Comparison of ENCODE assay signal across 1 cellular context in genomic region chr6:28747631-28748157, GRCh38.
TF ChIP-seq lines count a peak whose summit lies in the region.

No MANE protein-coding gene starts in this region.

TF ChIP-seq in HepG2, 621 proteins besides CTCF, POLR2A, EP300 and RAD21 (continued from another document and continues in another):
- peak; percentile 68; the same call in 1 of the 2 replicates for TF ChIP-seq ZGPAT (CRISPR knock-in tag; IDR thresholded peaks at IDR 0.05)
- peak; percentile 51; the same call in 1 of the 2 replicates for TF ChIP-seq ZNF264 (CRISPR knock-in tag; IDR thresholded peaks at IDR 0.05)
- peak; percentile 29; the same call in 1 of the 2 replicates for TF ChIP-seq THAP11 (CRISPR knock-in tag; IDR thresholded peaks at IDR 0.05)
- TF ChIP-seq, protein P1, sequence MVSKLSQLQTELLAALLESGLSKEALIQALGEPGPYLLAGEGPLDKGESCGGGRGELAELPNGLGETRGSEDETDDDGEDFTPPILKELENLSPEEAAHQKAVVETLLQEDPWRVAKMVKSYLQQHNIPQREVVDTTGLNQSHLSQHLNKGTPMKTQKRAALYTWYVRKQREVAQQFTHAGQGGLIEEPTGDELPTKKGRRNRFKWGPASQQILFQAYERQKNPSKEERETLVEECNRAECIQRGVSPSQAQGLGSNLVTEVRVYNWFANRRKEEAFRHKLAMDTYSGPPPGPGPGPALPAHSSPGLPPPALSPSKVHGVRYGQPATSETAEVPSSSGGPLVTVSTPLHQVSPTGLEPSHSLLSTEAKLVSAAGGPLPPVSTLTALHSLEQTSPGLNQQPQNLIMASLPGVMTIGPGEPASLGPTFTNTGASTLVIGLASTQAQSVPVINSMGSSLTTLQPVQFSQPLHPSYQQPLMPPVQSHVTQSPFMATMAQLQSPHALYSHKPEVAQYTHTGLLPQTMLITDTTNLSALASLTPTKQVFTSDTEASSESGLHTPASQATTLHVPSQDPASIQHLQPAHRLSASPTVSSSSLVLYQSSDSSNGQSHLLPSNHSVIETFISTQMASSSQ (IDR thresholded peaks at IDR 0.05; ENCODE audit: low read depth), result 0 out of 2 replicates have a peak, but pooled peaks have one; percentile 21
- TF ChIP-seq, protein P1 (CRISPR knock-in tag; IDR thresholded peaks at IDR 0.05; ENCODE audit: borderline replicate concordance), result no peak
- TF ChIP-seq GABPB1 (CRISPR knock-in tag; IDR thresholded peaks at IDR 0.05), result 0 out of 2 replicates have a peak, but pooled peaks have one; percentile 22
- 0 out of 2 replicates have a peak, but pooled peaks have one; percentile 28 for TF ChIP-seq HMG20A (CRISPR knock-in tag; IDR thresholded peaks at IDR 0.05; ENCODE audit: borderline replicate concordance)
- no peak for TF ChIP-seq IRF1 (CRISPR knock-in tag; IDR thresholded peaks at IDR 0.05; ENCODE audit: low read depth)
- TF ChIP-seq, protein P2, sequence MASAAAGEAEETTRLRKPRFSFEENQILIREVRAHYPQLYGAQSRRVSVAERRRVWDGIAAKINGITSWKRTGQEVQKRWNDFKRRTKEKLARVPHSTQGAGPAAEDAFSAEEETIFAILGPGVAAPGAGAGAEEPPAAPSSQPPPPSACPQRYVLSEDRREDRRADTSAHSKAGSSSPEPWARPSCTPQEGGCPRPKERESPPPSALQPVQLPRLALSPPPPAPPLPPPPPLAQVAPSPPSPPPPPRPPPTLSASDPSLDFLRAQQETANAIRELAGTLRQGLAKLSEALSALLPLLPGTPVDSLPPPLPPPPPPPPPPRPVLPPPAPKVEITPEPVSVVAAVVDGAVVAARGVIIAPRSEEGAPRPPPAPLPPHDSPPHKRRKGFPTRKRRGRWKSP (CRISPR knock-in tag; IDR thresholded peaks at IDR 0.05), result peak; percentile 67; the same call in 1 of the 2 replicates
- TF ChIP-seq GZF1 (CRISPR knock-in tag; IDR thresholded peaks at IDR 0.05), result no peak
- no peak for TF ChIP-seq HOXD1 (CRISPR knock-in tag; IDR thresholded peaks at IDR 0.05)
- peak; percentile 58 for TF ChIP-seq RNF2 (conservative IDR thresholded peaks at IDR 0.05; ENCODE audit: low read depth)
- 0 out of 2 replicates have a peak, but pooled peaks have one; percentile 16 for TF ChIP-seq MIXL1 (CRISPR knock-in tag; IDR thresholded peaks at IDR 0.05)
- TF ChIP-seq SP2 (CRISPR knock-in tag; IDR thresholded peaks at IDR 0.05), result no peak
- 0 out of 2 replicates have a peak, but pooled peaks have one; percentile 65 for TF ChIP-seq ZKSCAN8 (CRISPR knock-in tag; IDR thresholded peaks at IDR 0.05; ENCODE audit: borderline replicate concordance)
- TF ChIP-seq TBX2 (CRISPR knock-in tag; IDR thresholded peaks at IDR 0.05; ENCODE audit: borderline replicate concordance), result no peak
- no peak for TF ChIP-seq ZBTB7A (CRISPR knock-in tag; IDR thresholded peaks at IDR 0.05)
- peak; percentile 92; the same call in 1 of the 2 replicates for TF ChIP-seq SSRP1 (CRISPR knock-in tag; IDR thresholded peaks at IDR 0.05)
- peak; percentile 39; the same call in 1 of the 2 replicates for TF ChIP-seq SIX1 (CRISPR knock-in tag; IDR thresholded peaks at IDR 0.05; ENCODE audit: borderline replicate concordance)
- TF ChIP-seq SP1 (IDR thresholded peaks at IDR 0.05), result no peak
- TF ChIP-seq SP1 (CRISPR knock-in tag; IDR thresholded peaks at IDR 0.05), result no peak
- peak; percentile 64 for TF ChIP-seq MED1 (CRISPR knock-in tag; IDR thresholded peaks at IDR 0.05)
- TF ChIP-seq ZNF850 (CRISPR knock-in tag; conservative IDR thresholded peaks at IDR 0.05), result no peak
- TF ChIP-seq ZKSCAN1 (IDR thresholded peaks at IDR 0.05; ENCODE audit: low read length), result 0 out of 2 replicates have a peak, but pooled peaks have one; percentile 6
- TF ChIP-seq PREB (CRISPR knock-in tag; IDR thresholded peaks at IDR 0.05), result no peak
- peak; percentile 18; the same call in 1 of the 2 replicates for TF ChIP-seq SRF (IDR thresholded peaks at IDR 0.05; ENCODE audit: low read depth, low read length)
- TF ChIP-seq SAP130 (CRISPR knock-in tag; IDR thresholded peaks at IDR 0.05; ENCODE audit: low read depth), result 0 out of 2 replicates have a peak, but pooled peaks have one; percentile 25
- peak; percentile 94 for TF ChIP-seq ZNF24 (IDR thresholded peaks at IDR 0.05)
- TF ChIP-seq GABPA (IDR thresholded peaks at IDR 0.05; ENCODE audit: low read depth, low read length), result no peak
- peak; percentile 9; the same call in 1 of the 2 replicates for TF ChIP-seq GABPA (CRISPR knock-in tag; IDR thresholded peaks at IDR 0.05; ENCODE audit: low read depth)
- no peak for TF ChIP-seq ZBTB8A (CRISPR knock-in tag; IDR thresholded peaks at IDR 0.05; ENCODE audit: borderline replicate concordance, low read depth)
- peak; percentile 41 for TF ChIP-seq TEAD3 (CRISPR knock-in tag; optimal IDR thresholded peaks at IDR 0.05; ENCODE audit: borderline replicate concordance)
- TF ChIP-seq TBP (CRISPR knock-in tag; IDR thresholded peaks at IDR 0.05), result no peak
- 0 out of 2 replicates have a peak, but pooled peaks have one; percentile 47 for TF ChIP-seq HOXA5 (CRISPR knock-in tag; IDR thresholded peaks at IDR 0.05)
- no peak for TF ChIP-seq ZBTB3 (CRISPR knock-in tag; IDR thresholded peaks at IDR 0.05; ENCODE audit: borderline replicate concordance, low read depth)
- 0 out of 2 replicates have a peak, but pooled peaks have one; percentile 27 for TF ChIP-seq MEIS2 (CRISPR knock-in tag; IDR thresholded peaks at IDR 0.05)
- TF ChIP-seq ETV5 (CRISPR knock-in tag; IDR thresholded peaks at IDR 0.05; ENCODE audit: borderline replicate concordance), result 0 out of 2 replicates have a peak, but pooled peaks have one; percentile 41
- TF ChIP-seq SOX6 (IDR thresholded peaks at IDR 0.05), result no peak
- TF ChIP-seq SOX6 (CRISPR knock-in tag; IDR thresholded peaks at IDR 0.05), result peak; percentile 37
- TF ChIP-seq ASH2L (IDR thresholded peaks at IDR 0.05; ENCODE audit: insufficient read length, low read depth, low read length), result peak; percentile 25
- TF ChIP-seq CREB1 (IDR thresholded peaks at IDR 0.05), result no peak
- peak; percentile 47; the same call in 1 of the 2 replicates for TF ChIP-seq CREB1 (CRISPR knock-in tag; IDR thresholded peaks at IDR 0.05)
- TF ChIP-seq ZNF746 (CRISPR knock-in tag; IDR thresholded peaks at IDR 0.05), result no peak
- peak; percentile 38; the same call in 1 of the 2 replicates for TF ChIP-seq TOE1 (CRISPR knock-in tag; IDR thresholded peaks at IDR 0.05)
- TF ChIP-seq MLX (CRISPR knock-in tag; IDR thresholded peaks at IDR 0.05), result no peak
- TF ChIP-seq RXRB (CRISPR knock-in tag; IDR thresholded peaks at IDR 0.05; ENCODE audit: borderline replicate concordance), result 0 out of 2 replicates have a peak, but pooled peaks have one; percentile 28
- no peak for TF ChIP-seq GTF2F1 (IDR thresholded peaks at IDR 0.05; ENCODE audit: low read length)
- no peak for TF ChIP-seq ZNF253 (CRISPR knock-in tag; IDR thresholded peaks at IDR 0.05; ENCODE audit: borderline replicate concordance)
- no peak for TF ChIP-seq PAF1 (CRISPR knock-in tag; IDR thresholded peaks at IDR 0.05)
- no peak for TF ChIP-seq CBX2 (IDR thresholded peaks at IDR 0.05; ENCODE audit: low read depth, low read length)
- TF ChIP-seq CBX2 (CRISPR knock-in tag; IDR thresholded peaks at IDR 0.05; ENCODE audit: low read depth), result peak; percentile 89; the same call in 1 of the 2 replicates
- TF ChIP-seq KLF16 (CRISPR knock-in tag; IDR thresholded peaks at IDR 0.05), result 0 out of 4 replicates have a peak, but pooled peaks of 1 of the 2 experiments have one; percentile 59
- TF ChIP-seq RFXAP (CRISPR knock-in tag; IDR thresholded peaks at IDR 0.05; ENCODE audit: borderline replicate concordance), result 0 out of 2 replicates have a peak, but pooled peaks have one; percentile 40
- TF ChIP-seq, protein P3, sequence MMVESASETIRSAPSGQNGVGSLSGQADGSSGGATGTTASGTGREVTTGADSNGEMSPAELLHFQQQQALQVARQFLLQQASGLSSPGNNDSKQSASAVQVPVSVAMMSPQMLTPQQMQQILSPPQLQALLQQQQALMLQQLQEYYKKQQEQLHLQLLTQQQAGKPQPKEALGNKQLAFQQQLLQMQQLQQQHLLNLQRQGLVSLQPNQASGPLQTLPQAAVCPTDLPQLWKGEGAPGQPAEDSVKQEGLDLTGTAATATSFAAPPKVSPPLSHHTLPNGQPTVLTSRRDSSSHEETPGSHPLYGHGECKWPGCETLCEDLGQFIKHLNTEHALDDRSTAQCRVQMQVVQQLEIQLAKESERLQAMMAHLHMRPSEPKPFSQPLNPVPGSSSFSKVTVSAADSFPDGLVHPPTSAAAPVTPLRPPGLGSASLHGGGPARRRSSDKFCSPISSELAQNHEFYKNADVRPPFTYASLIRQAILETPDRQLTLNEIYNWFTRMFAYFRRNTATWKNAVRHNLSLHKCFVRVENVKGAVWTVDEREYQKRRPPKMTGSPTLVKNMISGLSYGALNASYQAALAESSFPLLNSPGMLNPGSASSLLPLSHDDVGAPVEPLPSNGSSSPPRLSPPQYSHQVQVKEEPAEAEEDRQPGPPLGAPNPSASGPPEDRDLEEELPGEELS (CRISPR knock-in tag; IDR thresholded peaks at IDR 0.05), result 0 out of 2 replicates have a peak, but pooled peaks have one; percentile 35
- 0 out of 2 replicates have a peak, but pooled peaks have one; percentile 30 for TF ChIP-seq ZNF878 (CRISPR knock-in tag; IDR thresholded peaks at IDR 0.05)
- 0 out of 2 replicates have a peak, but pooled peaks have one; percentile 36 for TF ChIP-seq FOXJ3 (CRISPR knock-in tag; IDR thresholded peaks at IDR 0.05; ENCODE audit: borderline replicate concordance)
- TF ChIP-seq ZFP62 (CRISPR knock-in tag; IDR thresholded peaks at IDR 0.05), result no peak
- no peak for TF ChIP-seq ZNF12 (CRISPR knock-in tag; IDR thresholded peaks at IDR 0.05)
- peak; percentile 75 for TF ChIP-seq ZNF501 (CRISPR knock-in tag; IDR thresholded peaks at IDR 0.05)
- TF ChIP-seq RCOR2 (CRISPR knock-in tag; IDR thresholded peaks at IDR 0.05), result 0 out of 2 replicates have a peak, but pooled peaks have one; percentile 37
- peak; percentile 34; the same call in 1 of the 2 replicates for TF ChIP-seq HNF4A (CRISPR knock-in tag; IDR thresholded peaks at IDR 0.05)
- no peak for TF ChIP-seq ZSCAN9 (CRISPR knock-in tag; IDR thresholded peaks at IDR 0.05; ENCODE audit: borderline replicate concordance)
- 0 out of 2 replicates have a peak, but pooled peaks have one; percentile 51 for TF ChIP-seq IKZF5 (CRISPR knock-in tag; IDR thresholded peaks at IDR 0.05)
- peak; percentile 45; the same call in 1 of the 2 replicates for TF ChIP-seq ZNF121 (CRISPR knock-in tag; IDR thresholded peaks at IDR 0.05)
- 0 out of 2 replicates have a peak, but pooled peaks have one; percentile 33 for TF ChIP-seq ERF (CRISPR knock-in tag; IDR thresholded peaks at IDR 0.05)
- TF ChIP-seq FOSL1 (CRISPR knock-in tag; IDR thresholded peaks at IDR 0.05; ENCODE audit: borderline replicate concordance), result no peak
